Comparison of ENCODE assay signal across 8 cellular contexts in the genomic region with DNA sequence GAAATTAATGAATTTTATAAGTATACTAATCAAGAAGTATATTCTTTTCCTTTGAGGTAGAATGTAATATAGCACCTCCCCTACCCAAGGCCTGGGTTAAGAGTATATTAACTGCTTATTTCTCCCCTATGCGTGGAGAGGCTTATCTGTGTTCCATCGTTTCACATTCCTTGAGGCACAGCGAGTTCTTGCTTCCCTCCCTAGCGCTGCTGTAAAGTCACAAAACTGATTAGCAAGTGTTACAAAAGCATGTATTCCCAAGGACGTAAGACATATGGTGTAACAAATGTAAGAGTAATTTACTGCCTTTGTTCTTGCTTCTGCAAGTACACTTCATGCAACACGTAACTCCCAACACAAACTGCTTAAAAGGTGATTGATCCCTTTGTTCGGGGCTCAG. TPM values are rescaled to one million over a fixed set of nuclear protein-coding genes. Genes with fewer than 3 reads are reported as not detected.
DNase-seq lines count a peak whose midpoint lies in the region; ATAC-seq and TF ChIP-seq lines count a peak whose summit lies in the region.

No MANE protein-coding gene starts in this region.

- peak overlapping the region; percentile 77 for H2AFZ ChIP-seq in hepatocyte

- intact Hi-C loops in activated CD8-positive, alpha-beta T cell treated with anti-CD3 and anti-CD28 coated beads for 36 hours (cut with micrococcal nuclease): no loop called here

- no peak overlapping the region for H3K27ac Mint-ChIP-seq in activated CD8-positive, alpha-beta T cell treated with anti-CD3 and anti-CD28 coated beads for 36 hours
- H3K27ac Mint-ChIP-seq in stimulated activated memory B cell treated with anti-CD40 and anti-IgM and Interleukin-4, amounts not matched to agents 10 μg/mL and 1 μg/mL and 100 μg/mL, for 72 hours: peak overlapping the region; percentile 97

- no peak for ATAC-seq in activated CD8-positive, alpha-beta T cell treated with anti-CD3 and anti-CD28 coated beads for 36 hours
- ATAC-seq in stimulated activated memory B cell treated with anti-CD40 and anti-IgM and Interleukin-4, amounts not matched to agents 10 μg/mL and 1 μg/mL and 100 μg/mL, for 72 hours: no peak
- no peak for ATAC-seq in GM19467 (IDR thresholded peaks at IDR 0.05; ENCODE audit: unreplicated experiment)

- peaks cover 28% of the 10 kb centered on the region for H4K20me1 ChIP-seq in hepatocyte (ENCODE audit: insufficient read depth, poor library complexity, severe bottlenecking)

- H3K27me3 ChIP-seq in hepatocyte: no peaks in the 10 kb centered on the region

- no peaks in the 10 kb centered on the region for H3K36me3 ChIP-seq in hepatocyte (replicated peaks; ENCODE audit: insufficient read depth, low read depth)

- H3K4me1 Mint-ChIP-seq in activated CD8-positive, alpha-beta T cell treated with anti-CD3 and anti-CD28 coated beads for 36 hours (ENCODE audit: low read depth): peaks cover 30% of the 10 kb centered on the region
- H3K4me1 Mint-ChIP-seq in stimulated activated memory B cell treated with anti-CD40 and anti-IgM and Interleukin-4, amounts not matched to agents 10 μg/mL and 1 μg/mL and 100 μg/mL, for 72 hours: peaks cover 30% of the 10 kb centered on the region

- H3K79me2 ChIP-seq in hepatocyte: peaks cover 37% of the 10 kb centered on the region

- H3K9me3 Mint-ChIP-seq in activated CD8-positive, alpha-beta T cell treated with anti-CD3 and anti-CD28 coated beads for 36 hours: no peaks in the 10 kb centered on the region
- H3K9me3 Mint-ChIP-seq in stimulated activated memory B cell treated with anti-CD40 and anti-IgM and Interleukin-4, amounts not matched to agents 10 μg/mL and 1 μg/mL and 100 μg/mL, for 72 hours: no peaks in the 10 kb centered on the region

- peak overlapping the region; percentile 70 for H3K4me3 ChIP-seq in hepatocyte

- DNase-seq in NCI-H2227 (lab: John Stamatoyannopoulos, UW; ENCODE audit: unreplicated experiment) (peak; percentile 21), NCI-H2227 treated with DMSO at 0.1 percent for 48 hours (lab: John Stamatoyannopoulos, UW) (no peak), hepatocyte (ENCODE audit: low spot score) (peak; percentile 54), AML-193 (lab: John Stamatoyannopoulos, UW) (no peak), kidney tubule cell (ENCODE audit: low spot score) (no peak)
- no peak for DNase-seq in activated CD8-positive, alpha-beta T cell treated with anti-CD3 and anti-CD28 coated beads for 36 hours

- H3K4me3 Mint-ChIP-seq in activated CD8-positive, alpha-beta T cell treated with anti-CD3 and anti-CD28 coated beads for 36 hours: peak overlapping the region; percentile 99
- peak overlapping the region; percentile 92 for H3K4me3 Mint-ChIP-seq in stimulated activated memory B cell treated with anti-CD40 and anti-IgM and Interleukin-4, amounts not matched to agents 10 μg/mL and 1 μg/mL and 100 μg/mL, for 72 hours

- 29% methylated on average over 7 of the region's 7 CpGs for WGBS in hepatocyte (ENCODE audit: low lambda C conversion rate, missing lambda C conversion rate)

- CTCF ChIA-PET in activated CD8-positive, alpha-beta T cell treated with anti-CD3 and anti-CD28 coated beads for 36 hours (lab: Charles Lee): interaction anchor here (1.0 kb wide), 1 partner anchor 194 kb away, joined by 3 read pairs; no protein-coding TSS in a partner anchor

- H3K4me2 ChIP-seq in hepatocyte: peak overlapping the region; percentile 80

- peak overlapping the region; percentile 99 for H3K27ac ChIP-seq in hepatocyte

- peaks cover 6% of the 10 kb centered on the region for H3K4me1 ChIP-seq in hepatocyte (ENCODE audit: insufficient read depth)

- no peak for TF ChIP-seq CTCF in activated CD8-positive, alpha-beta T cell treated with anti-CD3 and anti-CD28 coated beads for 36 hours (IDR thresholded peaks at IDR 0.05)
- TF ChIP-seq CTCF in hepatocyte (IDR thresholded peaks at IDR 0.05; ENCODE audit: poor library complexity): no peak

- POLR2A ChIA-PET in activated CD8-positive, alpha-beta T cell treated with anti-CD3 and anti-CD28 coated beads for 36 hours (lab: Charles Lee): interaction anchor here (0.7 to 1.6 kb wide), 3 partner anchors 12 to 41 kb away, joined by 3 to 5 read pairs (median 3); no protein-coding TSS in a partner anchor

- peaks cover 18% of the 10 kb centered on the region for H3K36me3 Mint-ChIP-seq in activated CD8-positive, alpha-beta T cell treated with anti-CD3 and anti-CD28 coated beads for 36 hours (ENCODE audit: low read depth)
- peaks cover 14% of the 10 kb centered on the region for H3K36me3 Mint-ChIP-seq in stimulated activated memory B cell treated with anti-CD40 and anti-IgM and Interleukin-4, amounts not matched to agents 10 μg/mL and 1 μg/mL and 100 μg/mL, for 72 hours

- H3K27me3 Mint-ChIP-seq in activated CD8-positive, alpha-beta T cell treated with anti-CD3 and anti-CD28 coated beads for 36 hours: no peaks in the 10 kb centered on the region
- no peaks in the 10 kb centered on the region for H3K27me3 Mint-ChIP-seq in stimulated activated memory B cell treated with anti-CD40 and anti-IgM and Interleukin-4, amounts not matched to agents 10 μg/mL and 1 μg/mL and 100 μg/mL, for 72 hours

- no peaks in the 10 kb centered on the region for H3K9me3 ChIP-seq in hepatocyte (ENCODE audit: low read depth)

- no peaks in the 10 kb centered on the region for H3K9me2 ChIP-seq in hepatocyte (replicated peaks; ENCODE audit: insufficient read depth)

RNA-seq across cellular contexts. Expression of a gene that starts 1.2 kb away (rescaled TPM):
- total RNA-seq in activated CD8-positive, alpha-beta T cell treated with anti-CD3 and anti-CD28 coated beads for 36 hours: 10 to 100 TPM; 54.8 to 57.2 TPM
- total RNA-seq in hepatocyte: 414 and 425 TPM in 2 replicates
- polyA plus RNA-seq in hepatocyte: 155 and 200 TPM in 2 replicates

RNA-seq across cellular contexts. Expression of a gene that starts 43.5 kb away (rescaled TPM):
- not detected for total RNA-seq in activated CD8-positive, alpha-beta T cell treated with anti-CD3 and anti-CD28 coated beads for 36 hours
- total RNA-seq in hepatocyte: 0.08 and 0.77 TPM in 2 replicates
- polyA plus RNA-seq in hepatocyte: not detected in 2 replicates

Comparison
In these comparisons a context has a peak if more than half of its experiments do, and no peak if none do; other contexts are left out.
1. DNase-seq: peak in NCI-H2227 (single experiment) and hepatocyte (single experiment); none in NCI-H2227 treated with DMSO at 0.1 percent for 48 hours (single experiment), activated CD8-positive, alpha-beta T cell treated with anti-CD3 and anti-CD28 coated beads for 36 hours (single experiment), AML-193 (0 of 2) and kidney tubule cell (single experiment).